ENCODE assay signal across 18 cellular contexts in the genomic region with DNA sequence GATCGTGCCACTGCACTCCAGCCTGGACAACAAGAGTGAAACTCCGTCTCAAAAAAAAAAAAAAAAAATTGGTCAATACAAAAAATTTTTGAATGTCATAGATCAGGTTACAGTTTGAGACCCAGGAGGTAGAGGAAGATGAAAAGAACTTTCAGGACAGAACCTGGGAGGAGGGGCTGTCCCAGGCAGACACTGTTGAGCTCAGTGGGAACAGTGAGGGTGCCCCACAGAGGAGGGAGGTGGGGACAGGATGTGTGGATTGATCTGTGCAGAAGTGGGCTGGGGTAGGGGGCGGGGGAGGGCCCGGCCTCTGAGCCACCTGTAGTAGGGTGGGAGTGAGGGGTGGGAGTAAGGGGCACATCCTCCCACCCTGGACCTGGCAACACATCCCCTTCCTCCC. TPM values are rescaled to one million over a fixed set of nuclear protein-coding genes. Genes with fewer than 3 reads are reported as not detected.
A peak's percentile ranks its signal among the peaks of the same experiment; 100 is the strongest.
DNase-seq lines count a peak whose midpoint lies in the region; ATAC-seq, FAIRE-seq and TF ChIP-seq lines count a peak whose summit lies in the region.
"Had no signal": no experiment of that assay in that cellular context is flagged by ENCODE, and none has a peak within 500 bp of the region (broad histone marks: within the 10 kb centered on the region; RNA-seq: fewer than 3 reads in every experiment).

No MANE protein-coding gene starts in this region.

- no peak for TF ChIP-seq POLR2A in GM12892 (IDR thresholded peaks at IDR 0.05; ENCODE audit: low read depth, low read length)

- in situ Hi-C loops in GM13976 (cut with MboI; ENCODE audit: low sequenced_read_pairs, unreplicated experiment), result no loop called here

- WGBS in smooth muscle cell (ENCODE audit: low lambda C conversion rate), result 91% methylated on average over 4 of the region's 4 CpGs

- H3K9ac ChIP-seq in smooth muscle cell (ENCODE audit: low read depth), result no peak overlapping the region

- H3K4me1 ChIP-seq in smooth muscle cell (ENCODE audit: low read depth), result no peaks in the 10 kb centered on the region
- H3K4me1 ChIP-seq: upper lobe of right lung had no signal

- TF ChIP-seq CTCF in smooth muscle cell (IDR thresholded peaks at IDR 0.05; ENCODE audit: borderline replicate concordance, insufficient read depth, poor library complexity, severe bottlenecking), result no peak
- TF ChIP-seq CTCF in GM13976 (IDR thresholded peaks at IDR 0.05; ENCODE audit: borderline replicate concordance, control extremely low read depth, extremely low read depth, insufficient read depth, missing control alignments), result no peak

- H3K36me3 ChIP-seq in smooth muscle cell (ENCODE audit: low read depth), result no peaks in the 10 kb centered on the region
- H3K36me3 ChIP-seq: upper lobe of right lung had no signal

- no peaks in the 10 kb centered on the region for H3K9me3 Mint-ChIP-seq in T-helper 2 cell treated with Interferon-gamma antibody and Interleukin-4, amounts not matched to agents 5 μg/mL and 100 μg/mL, for 36 hours
- H3K9me3 Mint-ChIP-seq in memory B cell, result no peaks in the 10 kb centered on the region

- no peaks in the 10 kb centered on the region for H3K27me3 ChIP-seq in smooth muscle cell (ENCODE audit: low read depth)
- H3K27me3 ChIP-seq: upper lobe of right lung had no signal

- no peak overlapping the region for H3K27ac Mint-ChIP-seq in T-helper 2 cell treated with Interferon-gamma antibody and Interleukin-4, amounts not matched to agents 5 μg/mL and 100 μg/mL, for 36 hours
- H3K27ac Mint-ChIP-seq in T-helper 17 cell, result peak overlapping the region; percentile 59
- peak overlapping the region; percentile 90 for H3K27ac Mint-ChIP-seq in memory B cell
- H3K27ac Mint-ChIP-seq: progenitor cell of endocrine pancreas had no signal

- H3K36me3 Mint-ChIP-seq in T-helper 2 cell treated with Interferon-gamma antibody and Interleukin-4, amounts not matched to agents 5 μg/mL and 100 μg/mL, for 36 hours (ENCODE audit: low read depth), result peaks cover 2% of the 10 kb centered on the region
- H3K36me3 Mint-ChIP-seq in T-helper 17 cell (ENCODE audit: low read depth), result no peaks in the 10 kb centered on the region
- no peaks in the 10 kb centered on the region for H3K36me3 Mint-ChIP-seq in memory B cell

- H3K4me1 Mint-ChIP-seq in T-helper 2 cell treated with Interferon-gamma antibody and Interleukin-4, amounts not matched to agents 5 μg/mL and 100 μg/mL, for 36 hours (ENCODE audit: low read depth), result peaks cover 32% of the 10 kb centered on the region
- peaks cover 41% of the 10 kb centered on the region for H3K4me1 Mint-ChIP-seq in T-helper 17 cell
- H3K4me1 Mint-ChIP-seq in memory B cell, result peaks cover 50% of the 10 kb centered on the region

- H3K4me3 ChIP-seq in smooth muscle cell, result no peak overlapping the region
- H3K4me3 ChIP-seq: skin epidermis, upper lobe of right lung had no signal

- ATAC-seq in T-helper 17 cell (no peak), memory B cell (ENCODE audit: low read depth) (no peak), GM21526 (IDR thresholded peaks at IDR 0.05; ENCODE audit: low FRiP score, unreplicated experiment) (no peak)

- no peak overlapping the region for H3K4me2 ChIP-seq in smooth muscle cell

- H3K27me3 Mint-ChIP-seq in T-helper 2 cell treated with Interferon-gamma antibody and Interleukin-4, amounts not matched to agents 5 μg/mL and 100 μg/mL, for 36 hours (ENCODE audit: low read depth), result peaks cover 55% of the 10 kb centered on the region
- peaks cover 19% of the 10 kb centered on the region for H3K27me3 Mint-ChIP-seq in T-helper 17 cell
- H3K27me3 Mint-ChIP-seq in memory B cell, result no peaks in the 10 kb centered on the region

- H3K4me3 Mint-ChIP-seq in T-helper 2 cell treated with Interferon-gamma antibody and Interleukin-4, amounts not matched to agents 5 μg/mL and 100 μg/mL, for 36 hours, result peak overlapping the region; percentile 51
- H3K4me3 Mint-ChIP-seq in T-helper 17 cell, result no peak overlapping the region
- peak overlapping the region; percentile 84 for H3K4me3 Mint-ChIP-seq in memory B cell

- no peak overlapping the region for H2AFZ ChIP-seq in smooth muscle cell (ENCODE audit: low read depth)

- H3K9me3 ChIP-seq in T-helper 17 cell (ENCODE audit: control insufficient read depth, low read length, poor library complexity, severe bottlenecking), result no peaks in the 10 kb centered on the region
- H3K9me3 ChIP-seq in smooth muscle cell (replicated peaks; ENCODE audit: low read depth), result no peaks in the 10 kb centered on the region
- H3K9me3 ChIP-seq: upper lobe of right lung had no signal

- no peaks in the 10 kb centered on the region for H4K20me1 ChIP-seq in smooth muscle cell (ENCODE audit: low read depth)

- H3K79me2 ChIP-seq in smooth muscle cell (ENCODE audit: low read depth), result no peaks in the 10 kb centered on the region

- FAIRE-seq in GM12892 (lab: Jason Lieb, UNC), result no peak
- FAIRE-seq: TTC549 had no signal

- no peak overlapping the region for H3K27ac ChIP-seq in smooth muscle cell (ENCODE audit: low read depth)
- H3K27ac ChIP-seq: upper lobe of right lung had no signal

- H3F3A ChIP-seq in smooth muscle cell (ENCODE audit: low read depth), result no peaks in the 10 kb centered on the region

- DNase-seq in T-helper 2 cell treated with Interferon-gamma antibody and Interleukin-4, amounts not matched to agents 5 μg/mL and 100 μg/mL, for 36 hours (ENCODE audit: low spot score), result no peak
- no peak for DNase-seq in T-helper 2 cell
- DNase-seq in GM12892 (ENCODE audit: insufficient read length), result peak; percentile 41
- no peak for DNase-seq in T-helper 17 cell
- DNase-seq in memory B cell (ENCODE audit: low spot score in 2 of 2), result no peak
- DNase-seq in smooth muscle cell (lab: John Stamatoyannopoulos, UW; ENCODE audit: unreplicated experiment), result no peak
- no peak for DNase-seq in GM13976 (ENCODE audit: low spot score)
- DNase-seq: activated gamma-delta T cell treated with Interleukin-2 at 50 U/mL for 16 hours, dermis blood vessel endothelial cell, EL, erythroblast, NCI-H2029 treated with DMSO at 0.1 percent for 48 hours, NCI-H510A treated with DMSO at 0.1 percent for 48 hours, upper lobe of right lung had no signal

RNA-seq across cellular contexts. Expression of a gene that starts 58.3 kb away (rescaled TPM):
- 39.4 TPM for polyA plus RNA-seq in GM12892 (2012; ENCODE audit: missing spikeins)
- total RNA-seq in T-helper 17 cell (10 to 100 TPM; 55.2 to 59.4 TPM), smooth muscle cell (16.3 and 22.1 TPM in 2 replicates)
- 19.7 and 25.4 TPM in 2 replicates for polyA plus RNA-seq in smooth muscle cell

RNA-seq across cellular contexts. Expression of a gene that starts 58.4 kb away (rescaled TPM):
- polyA plus RNA-seq in GM12892 (2012; ENCODE audit: missing spikeins), result 14.9 TPM
- total RNA-seq in T-helper 17 cell (10 to 100 TPM; 35.3 to 36.0 TPM), smooth muscle cell (8.3 and 9.6 TPM in 2 replicates)
- 13.2 and 13.9 TPM in 2 replicates for polyA plus RNA-seq in smooth muscle cell
